1 cellular context compared by ENCODE assay signal in the genomic region with DNA sequence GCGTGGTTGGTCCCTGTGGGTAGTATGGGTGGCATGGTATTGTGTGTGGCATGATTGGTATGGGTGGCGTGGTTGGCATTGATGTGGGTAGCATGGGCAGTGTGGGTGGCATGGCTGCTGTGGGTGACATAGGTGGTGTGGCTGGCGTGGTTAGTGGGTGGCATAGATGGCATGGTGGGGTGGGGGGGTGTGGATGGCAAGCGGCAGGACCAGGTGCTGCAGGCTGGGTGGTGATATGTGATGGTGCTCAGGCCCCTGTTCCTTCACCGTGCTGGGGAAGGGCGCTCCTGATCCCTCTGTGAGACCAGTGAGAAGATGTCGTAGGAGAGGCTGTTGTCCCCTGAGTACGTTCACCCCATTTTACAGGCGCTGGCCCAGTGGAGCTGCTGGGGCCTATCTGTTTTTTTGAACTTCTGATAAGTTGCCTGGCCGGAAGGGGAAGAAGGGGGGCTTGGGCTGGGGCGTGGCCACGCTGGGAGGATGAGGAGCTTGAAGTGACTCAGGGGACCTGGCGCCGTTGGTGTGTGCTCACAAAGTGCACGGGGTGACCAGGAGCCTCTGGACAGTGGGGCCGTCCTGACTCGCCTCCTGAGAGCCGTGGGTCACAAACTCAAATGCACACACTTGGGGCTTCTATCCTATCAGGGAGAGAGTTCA.
TF ChIP-seq lines count a peak whose summit lies in the region.

No MANE protein-coding gene starts in this region.

TF ChIP-seq in K562, 482 proteins besides CTCF, POLR2A, EP300 and RAD21 (continued from another document and continues in another):
- TF ChIP-seq, protein P1, sequence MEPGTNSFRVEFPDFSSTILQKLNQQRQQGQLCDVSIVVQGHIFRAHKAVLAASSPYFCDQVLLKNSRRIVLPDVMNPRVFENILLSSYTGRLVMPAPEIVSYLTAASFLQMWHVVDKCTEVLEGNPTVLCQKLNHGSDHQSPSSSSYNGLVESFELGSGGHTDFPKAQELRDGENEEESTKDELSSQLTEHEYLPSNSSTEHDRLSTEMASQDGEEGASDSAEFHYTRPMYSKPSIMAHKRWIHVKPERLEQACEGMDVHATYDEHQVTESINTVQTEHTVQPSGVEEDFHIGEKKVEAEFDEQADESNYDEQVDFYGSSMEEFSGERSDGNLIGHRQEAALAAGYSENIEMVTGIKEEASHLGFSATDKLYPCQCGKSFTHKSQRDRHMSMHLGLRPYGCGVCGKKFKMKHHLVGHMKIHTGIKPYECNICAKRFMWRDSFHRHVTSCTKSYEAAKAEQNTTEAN (CRISPR knock-in tag; IDR thresholded peaks at IDR 0.05) = no peak
- no peak for TF ChIP-seq ELF2 (CRISPR knock-in tag; IDR thresholded peaks at IDR 0.05)
- no peak for TF ChIP-seq MED1 (CRISPR knock-in tag; IDR thresholded peaks at IDR 0.05; ENCODE audit: borderline replicate concordance)
- no peak for TF ChIP-seq KLF16 (IDR thresholded peaks at IDR 0.05)
- TF ChIP-seq RFX1 (IDR thresholded peaks at IDR 0.05) = no peak
- no peak for TF ChIP-seq KHSRP (IDR thresholded peaks at IDR 0.05)
- TF ChIP-seq BRD9 (IDR thresholded peaks at IDR 0.05; ENCODE audit: low read depth, partially characterized antibody) = no peak
- no peak for TF ChIP-seq NONO (IDR thresholded peaks at IDR 0.05; ENCODE audit: low read depth in 2 of 2, low read length in 1 of 2)
- no peak for TF ChIP-seq KAT2B (IDR thresholded peaks at IDR 0.05; ENCODE audit: low read depth, low read length)
- peak; percentile 55; the same call in 1 of the 2 replicates for TF ChIP-seq MYNN (IDR thresholded peaks at IDR 0.05)
- TF ChIP-seq MYNN (CRISPR knock-in tag; IDR thresholded peaks at IDR 0.05) = no peak
- no peak for TF ChIP-seq ZFP30 (CRISPR knock-in tag; IDR thresholded peaks at IDR 0.05; ENCODE audit: borderline replicate concordance)
- no peak for TF ChIP-seq PHB2 (IDR thresholded peaks at IDR 0.05; ENCODE audit: low read depth)
- TF ChIP-seq ZNF23 (CRISPR knock-in tag; IDR thresholded peaks at IDR 0.05) = no peak
- no peak for TF ChIP-seq DIDO1 (tag; IDR thresholded peaks at IDR 0.05; ENCODE audit: low read depth)
- TF ChIP-seq CBFA2T2 (conservative IDR thresholded peaks at IDR 0.05) = no peak
- TF ChIP-seq, protein P2, sequence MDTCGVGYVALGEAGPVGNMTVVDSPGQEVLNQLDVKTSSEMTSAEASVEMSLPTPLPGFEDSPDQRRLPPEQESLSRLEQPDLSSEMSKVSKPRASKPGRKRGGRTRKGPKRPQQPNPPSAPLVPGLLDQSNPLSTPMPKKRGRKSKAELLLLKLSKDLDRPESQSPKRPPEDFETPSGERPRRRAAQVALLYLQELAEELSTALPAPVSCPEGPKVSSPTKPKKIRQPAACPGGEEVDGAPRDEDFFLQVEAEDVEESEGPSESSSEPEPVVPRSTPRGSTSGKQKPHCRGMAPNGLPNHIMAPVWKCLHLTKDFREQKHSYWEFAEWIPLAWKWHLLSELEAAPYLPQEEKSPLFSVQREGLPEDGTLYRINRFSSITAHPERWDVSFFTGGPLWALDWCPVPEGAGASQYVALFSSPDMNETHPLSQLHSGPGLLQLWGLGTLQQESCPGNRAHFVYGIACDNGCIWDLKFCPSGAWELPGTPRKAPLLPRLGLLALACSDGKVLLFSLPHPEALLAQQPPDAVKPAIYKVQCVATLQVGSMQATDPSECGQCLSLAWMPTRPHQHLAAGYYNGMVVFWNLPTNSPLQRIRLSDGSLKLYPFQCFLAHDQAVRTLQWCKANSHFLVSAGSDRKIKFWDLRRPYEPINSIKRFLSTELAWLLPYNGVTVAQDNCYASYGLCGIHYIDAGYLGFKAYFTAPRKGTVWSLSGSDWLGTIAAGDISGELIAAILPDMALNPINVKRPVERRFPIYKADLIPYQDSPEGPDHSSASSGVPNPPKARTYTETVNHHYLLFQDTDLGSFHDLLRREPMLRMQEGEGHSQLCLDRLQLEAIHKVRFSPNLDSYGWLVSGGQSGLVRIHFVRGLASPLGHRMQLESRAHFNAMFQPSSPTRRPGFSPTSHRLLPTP (IDR thresholded peaks at IDR 0.05; ENCODE audit: borderline replicate concordance, extremely low read depth, insufficient read length) = no peak
- no peak for TF ChIP-seq MAFK (IDR thresholded peaks at IDR 0.05; ENCODE audit: low read length)
- TF ChIP-seq, protein P3, sequence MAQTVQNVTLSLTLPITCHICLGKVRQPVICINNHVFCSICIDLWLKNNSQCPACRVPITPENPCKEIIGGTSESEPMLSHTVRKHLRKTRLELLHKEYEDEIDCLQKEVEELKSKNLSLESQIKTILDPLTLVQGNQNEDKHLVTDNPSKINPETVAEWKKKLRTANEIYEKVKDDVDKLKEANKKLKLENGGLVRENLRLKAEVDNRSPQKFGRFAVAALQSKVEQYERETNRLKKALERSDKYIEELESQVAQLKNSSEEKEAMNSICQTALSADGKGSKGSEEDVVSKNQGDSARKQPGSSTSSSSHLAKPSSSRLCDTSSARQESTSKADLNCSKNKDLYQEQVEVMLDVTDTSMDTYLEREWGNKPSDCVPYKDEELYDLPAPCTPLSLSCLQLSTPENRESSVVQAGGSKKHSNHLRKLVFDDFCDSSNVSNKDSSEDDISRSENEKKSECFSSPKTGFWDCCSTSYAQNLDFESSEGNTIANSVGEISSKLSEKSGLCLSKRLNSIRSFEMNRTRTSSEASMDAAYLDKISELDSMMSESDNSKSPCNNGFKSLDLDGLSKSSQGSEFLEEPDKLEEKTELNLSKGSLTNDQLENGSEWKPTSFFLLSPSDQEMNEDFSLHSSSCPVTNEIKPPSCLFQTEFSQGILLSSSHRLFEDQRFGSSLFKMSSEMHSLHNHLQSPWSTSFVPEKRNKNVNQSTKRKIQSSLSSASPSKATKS (CRISPR knock-in tag; IDR thresholded peaks at IDR 0.05) = no peak
- TF ChIP-seq, protein P4, sequence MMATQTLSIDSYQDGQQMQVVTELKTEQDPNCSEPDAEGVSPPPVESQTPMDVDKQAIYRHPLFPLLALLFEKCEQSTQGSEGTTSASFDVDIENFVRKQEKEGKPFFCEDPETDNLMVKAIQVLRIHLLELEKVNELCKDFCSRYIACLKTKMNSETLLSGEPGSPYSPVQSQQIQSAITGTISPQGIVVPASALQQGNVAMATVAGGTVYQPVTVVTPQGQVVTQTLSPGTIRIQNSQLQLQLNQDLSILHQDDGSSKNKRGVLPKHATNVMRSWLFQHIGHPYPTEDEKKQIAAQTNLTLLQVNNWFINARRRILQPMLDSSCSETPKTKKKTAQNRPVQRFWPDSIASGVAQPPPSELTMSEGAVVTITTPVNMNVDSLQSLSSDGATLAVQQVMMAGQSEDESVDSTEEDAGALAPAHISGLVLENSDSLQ (IDR thresholded peaks at IDR 0.05) = no peak
- TF ChIP-seq L3MBTL2 (IDR thresholded peaks at IDR 0.05) = peak; percentile 22; the same call in 1 of the 2 replicates
- TF ChIP-seq MYC (IDR thresholded peaks at IDR 0.05; ENCODE audit: low read depth, low read length) = peak; percentile 40; the same call in 1 of the 2 replicates
- no peak for TF ChIP-seq MYC (CRISPR knock-in tag; IDR thresholded peaks at IDR 0.05; ENCODE audit: borderline replicate concordance, low read depth)
- TF ChIP-seq ZNF830 (CRISPR knock-in tag; IDR thresholded peaks at IDR 0.05) = no peak
- TF ChIP-seq SUPT5H (IDR thresholded peaks at IDR 0.05) = no peak
- TF ChIP-seq MTA3 (IDR thresholded peaks at IDR 0.05; ENCODE audit: borderline replicate concordance) = no peak
- TF ChIP-seq, protein P5, sequence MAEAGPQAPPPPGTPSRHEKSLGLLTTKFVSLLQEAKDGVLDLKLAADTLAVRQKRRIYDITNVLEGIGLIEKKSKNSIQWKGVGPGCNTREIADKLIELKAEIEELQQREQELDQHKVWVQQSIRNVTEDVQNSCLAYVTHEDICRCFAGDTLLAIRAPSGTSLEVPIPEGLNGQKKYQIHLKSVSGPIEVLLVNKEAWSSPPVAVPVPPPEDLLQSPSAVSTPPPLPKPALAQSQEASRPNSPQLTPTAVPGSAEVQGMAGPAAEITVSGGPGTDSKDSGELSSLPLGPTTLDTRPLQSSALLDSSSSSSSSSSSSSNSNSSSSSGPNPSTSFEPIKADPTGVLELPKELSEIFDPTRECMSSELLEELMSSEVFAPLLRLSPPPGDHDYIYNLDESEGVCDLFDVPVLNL (CRISPR knock-in tag; IDR thresholded peaks at IDR 0.05; ENCODE audit: low read depth) = no peak
- no peak for TF ChIP-seq ZNF239 (CRISPR knock-in tag; IDR thresholded peaks at IDR 0.05)
- TF ChIP-seq PYGO2 (tag; IDR thresholded peaks at IDR 0.05) = no peak
- TF ChIP-seq HMGN3 (IDR thresholded peaks at IDR 0.05; ENCODE audit: borderline replicate concordance, extremely low read depth, insufficient read length, low read depth, low read length) = no peak
- TF ChIP-seq GABPB2 (CRISPR knock-in tag; conservative IDR thresholded peaks at IDR 0.05) = no peak
- TF ChIP-seq, protein P6, sequence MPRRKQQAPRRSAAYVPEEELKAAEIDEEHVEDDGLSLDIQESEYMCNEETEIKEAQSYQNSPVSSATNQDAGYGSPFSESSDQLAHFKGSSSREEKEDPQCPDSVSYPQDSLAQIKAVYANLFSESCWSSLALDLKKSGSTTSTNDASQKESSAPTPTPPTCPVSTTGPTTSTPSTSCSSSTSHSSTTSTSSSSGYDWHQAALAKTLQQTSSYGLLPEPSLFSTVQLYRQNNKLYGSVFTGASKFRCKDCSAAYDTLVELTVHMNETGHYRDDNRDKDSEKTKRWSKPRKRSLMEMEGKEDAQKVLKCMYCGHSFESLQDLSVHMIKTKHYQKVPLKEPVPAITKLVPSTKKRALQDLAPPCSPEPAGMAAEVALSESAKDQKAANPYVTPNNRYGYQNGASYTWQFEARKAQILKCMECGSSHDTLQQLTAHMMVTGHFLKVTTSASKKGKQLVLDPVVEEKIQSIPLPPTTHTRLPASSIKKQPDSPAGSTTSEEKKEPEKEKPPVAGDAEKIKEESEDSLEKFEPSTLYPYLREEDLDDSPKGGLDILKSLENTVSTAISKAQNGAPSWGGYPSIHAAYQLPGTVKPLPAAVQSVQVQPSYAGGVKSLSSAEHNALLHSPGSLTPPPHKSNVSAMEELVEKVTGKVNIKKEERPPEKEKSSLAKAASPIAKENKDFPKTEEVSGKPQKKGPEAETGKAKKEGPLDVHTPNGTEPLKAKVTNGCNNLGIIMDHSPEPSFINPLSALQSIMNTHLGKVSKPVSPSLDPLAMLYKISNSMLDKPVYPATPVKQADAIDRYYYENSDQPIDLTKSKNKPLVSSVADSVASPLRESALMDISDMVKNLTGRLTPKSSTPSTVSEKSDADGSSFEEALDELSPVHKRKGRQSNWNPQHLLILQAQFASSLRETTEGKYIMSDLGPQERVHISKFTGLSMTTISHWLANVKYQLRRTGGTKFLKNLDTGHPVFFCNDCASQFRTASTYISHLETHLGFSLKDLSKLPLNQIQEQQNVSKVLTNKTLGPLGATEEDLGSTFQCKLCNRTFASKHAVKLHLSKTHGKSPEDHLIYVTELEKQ (CRISPR knock-in tag; IDR thresholded peaks at IDR 0.05) = no peak
- TF ChIP-seq WHSC1 (IDR thresholded peaks at IDR 0.05; ENCODE audit: low read length) = no peak
- TF ChIP-seq, protein P7, sequence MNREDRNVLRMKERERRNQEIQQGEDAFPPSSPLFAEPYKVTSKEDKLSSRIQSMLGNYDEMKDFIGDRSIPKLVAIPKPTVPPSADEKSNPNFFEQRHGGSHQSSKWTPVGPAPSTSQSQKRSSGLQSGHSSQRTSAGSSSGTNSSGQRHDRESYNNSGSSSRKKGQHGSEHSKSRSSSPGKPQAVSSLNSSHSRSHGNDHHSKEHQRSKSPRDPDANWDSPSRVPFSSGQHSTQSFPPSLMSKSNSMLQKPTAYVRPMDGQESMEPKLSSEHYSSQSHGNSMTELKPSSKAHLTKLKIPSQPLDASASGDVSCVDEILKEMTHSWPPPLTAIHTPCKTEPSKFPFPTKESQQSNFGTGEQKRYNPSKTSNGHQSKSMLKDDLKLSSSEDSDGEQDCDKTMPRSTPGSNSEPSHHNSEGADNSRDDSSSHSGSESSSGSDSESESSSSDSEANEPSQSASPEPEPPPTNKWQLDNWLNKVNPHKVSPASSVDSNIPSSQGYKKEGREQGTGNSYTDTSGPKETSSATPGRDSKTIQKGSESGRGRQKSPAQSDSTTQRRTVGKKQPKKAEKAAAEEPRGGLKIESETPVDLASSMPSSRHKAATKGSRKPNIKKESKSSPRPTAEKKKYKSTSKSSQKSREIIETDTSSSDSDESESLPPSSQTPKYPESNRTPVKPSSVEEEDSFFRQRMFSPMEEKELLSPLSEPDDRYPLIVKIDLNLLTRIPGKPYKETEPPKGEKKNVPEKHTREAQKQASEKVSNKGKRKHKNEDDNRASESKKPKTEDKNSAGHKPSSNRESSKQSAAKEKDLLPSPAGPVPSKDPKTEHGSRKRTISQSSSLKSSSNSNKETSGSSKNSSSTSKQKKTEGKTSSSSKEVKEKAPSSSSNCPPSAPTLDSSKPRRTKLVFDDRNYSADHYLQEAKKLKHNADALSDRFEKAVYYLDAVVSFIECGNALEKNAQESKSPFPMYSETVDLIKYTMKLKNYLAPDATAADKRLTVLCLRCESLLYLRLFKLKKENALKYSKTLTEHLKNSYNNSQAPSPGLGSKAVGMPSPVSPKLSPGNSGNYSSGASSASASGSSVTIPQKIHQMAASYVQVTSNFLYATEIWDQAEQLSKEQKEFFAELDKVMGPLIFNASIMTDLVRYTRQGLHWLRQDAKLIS (CRISPR knock-in tag; IDR thresholded peaks at IDR 0.05) = no peak
- TF ChIP-seq CBX8 (IDR thresholded peaks at IDR 0.05; ENCODE audit: borderline replicate concordance, extremely low read depth, low read depth, low read length, poor library complexity, severe bottlenecking) = no peak
- no peak for TF ChIP-seq CCAR2 (IDR thresholded peaks at IDR 0.05; ENCODE audit: low read depth, low read length)
- no peak for TF ChIP-seq ZNF695 (CRISPR knock-in tag; IDR thresholded peaks at IDR 0.05)
- TF ChIP-seq, protein P8, sequence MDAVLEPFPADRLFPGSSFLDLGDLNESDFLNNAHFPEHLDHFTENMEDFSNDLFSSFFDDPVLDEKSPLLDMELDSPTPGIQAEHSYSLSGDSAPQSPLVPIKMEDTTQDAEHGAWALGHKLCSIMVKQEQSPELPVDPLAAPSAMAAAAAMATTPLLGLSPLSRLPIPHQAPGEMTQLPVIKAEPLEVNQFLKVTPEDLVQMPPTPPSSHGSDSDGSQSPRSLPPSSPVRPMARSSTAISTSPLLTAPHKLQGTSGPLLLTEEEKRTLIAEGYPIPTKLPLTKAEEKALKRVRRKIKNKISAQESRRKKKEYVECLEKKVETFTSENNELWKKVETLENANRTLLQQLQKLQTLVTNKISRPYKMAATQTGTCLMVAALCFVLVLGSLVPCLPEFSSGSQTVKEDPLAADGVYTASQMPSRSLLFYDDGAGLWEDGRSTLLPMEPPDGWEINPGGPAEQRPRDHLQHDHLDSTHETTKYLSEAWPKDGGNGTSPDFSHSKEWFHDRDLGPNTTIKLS (IDR thresholded peaks at IDR 0.05; ENCODE audit: borderline replicate concordance, low read depth) = no peak
- TF ChIP-seq, protein P9, sequence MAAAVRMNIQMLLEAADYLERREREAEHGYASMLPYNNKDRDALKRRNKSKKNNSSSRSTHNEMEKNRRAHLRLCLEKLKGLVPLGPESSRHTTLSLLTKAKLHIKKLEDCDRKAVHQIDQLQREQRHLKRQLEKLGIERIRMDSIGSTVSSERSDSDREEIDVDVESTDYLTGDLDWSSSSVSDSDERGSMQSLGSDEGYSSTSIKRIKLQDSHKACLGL (CRISPR knock-in tag; IDR thresholded peaks at IDR 0.05; ENCODE audit: borderline replicate concordance, poor library complexity, severe bottlenecking) = no peak
- no peak for TF ChIP-seq HLTF (IDR thresholded peaks at IDR 0.05)
- no peak for TF ChIP-seq ZEB2 (IDR thresholded peaks at IDR 0.05)
- TF ChIP-seq ZNF586 (CRISPR knock-in tag; conservative IDR thresholded peaks at IDR 0.05) = no peak
- no peak for TF ChIP-seq JUNB (CRISPR knock-in tag; conservative IDR thresholded peaks at IDR 0.05)
- no peak for TF ChIP-seq SMARCC2 (IDR thresholded peaks at IDR 0.05; ENCODE audit: low read depth)
